In the genomic region with DNA sequence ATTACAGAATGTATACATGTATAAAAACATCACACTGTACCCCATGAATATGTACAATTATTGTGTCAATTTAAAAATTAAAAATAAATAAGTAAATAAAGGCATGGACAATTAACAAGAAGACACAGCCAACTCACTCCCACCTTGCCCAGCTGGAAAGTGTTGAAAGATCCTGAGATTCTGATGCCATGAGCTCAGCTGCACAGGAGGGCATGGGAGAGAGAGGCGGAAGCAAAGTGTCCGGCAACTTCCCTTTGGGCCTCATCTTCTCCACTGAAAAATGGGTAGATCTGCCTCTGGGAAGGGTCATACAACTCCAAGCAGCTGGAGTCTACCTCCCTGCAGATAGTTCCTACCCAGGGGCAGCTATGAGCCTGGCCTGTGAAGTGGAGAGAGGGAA, we compare ENCODE assay signal across 16 cellular contexts.
A peak's percentile ranks its signal among the peaks of the same experiment; 100 is the strongest.
DNase-seq lines count a peak whose midpoint lies in the region; ATAC-seq and TF ChIP-seq lines count a peak whose summit lies in the region.
"Had no signal": no experiment of that assay in that cellular context is flagged by ENCODE, and none has a peak within 500 bp of the region (broad histone marks: within the 10 kb centered on the region; RNA-seq: fewer than 3 reads in every experiment).

No MANE protein-coding gene starts in this region.

- H3K9ac ChIP-seq in BLaER1 treated with 17β-estradiol and CSF1 and Interleukin-3, amounts not matched to agents 10 nM and 100 nM, result peak overlapping the region in 6 of 11 experiments; percentile 10 to 75 (median 63); a peak in 12 of 22 replicates
- H3K9ac ChIP-seq in mesenchymal stem cell (ENCODE audit: low read length), result peak overlapping the region; percentile 35
- H3K9ac ChIP-seq: SK-N-SH had no signal

- no peaks in the 10 kb centered on the region for H3K9me3 Mint-ChIP-seq in activated T-helper 17 cell treated with anti-CD3 and anti-CD28 coated beads, Interleukin-2, amount 50 U/mL, for 72 hours
- H3K9me3 Mint-ChIP-seq: GM23338 had no signal

- H3K18ac ChIP-seq in mesenchymal stem cell (ENCODE audit: low read depth in 1 of 2, low read length in 2 of 2), result no peak overlapping the region

- peaks cover 22% of the 10 kb centered on the region for H3K4me1 Mint-ChIP-seq in activated T-helper 17 cell treated with anti-CD3 and anti-CD28 coated beads, Interleukin-2, amount 50 U/mL, for 72 hours
- H3K4me1 Mint-ChIP-seq: GM23338 had no signal

- H3K9me3 ChIP-seq in BLaER1 treated with 17β-estradiol and CSF1 and Interleukin-3, amounts not matched to agents 10 nM and 100 nM (replicated peaks in 1 of 11), result no peaks in the 10 kb centered on the region
- no peaks in the 10 kb centered on the region for H3K9me3 ChIP-seq in mesenchymal stem cell (ENCODE audit: control insufficient read depth, low read length)
- H3K9me3 ChIP-seq: ascending aorta, mucosa of descending colon, SK-N-SH had no signal

- no peak overlapping the region for H2BK120ac ChIP-seq in mesenchymal stem cell (ENCODE audit: low read depth, low read length)

- peak overlapping the region in 10 of 11 experiments; percentile 37 to 91 (median 74); a peak in 20 of 22 replicates for H3K27ac ChIP-seq in BLaER1 treated with 17β-estradiol and CSF1 and Interleukin-3, amounts not matched to agents 10 nM and 100 nM
- H3K27ac ChIP-seq in HL-60 (replicated peaks) (peak overlapping the region; percentile 80), mesenchymal stem cell (ENCODE audit: low read length, poor library complexity, severe bottlenecking) (no peak overlapping the region)
- H3K27ac ChIP-seq: ascending aorta had no signal

- no peak for ATAC-seq in activated T-helper 17 cell treated with anti-CD3 and anti-CD28 coated beads, Interleukin-2, amount 50 U/mL, for 72 hours (replicated peaks)
- ATAC-seq: GM23338 had no signal

- no peak overlapping the region for H4K8ac ChIP-seq in mesenchymal stem cell (ENCODE audit: low read length)

- H3K36me3 ChIP-seq in BLaER1 treated with 17β-estradiol and CSF1 and Interleukin-3, amounts not matched to agents 10 nM and 100 nM, result no peaks in the 10 kb centered on the region
- no peaks in the 10 kb centered on the region for H3K36me3 ChIP-seq in mesenchymal stem cell (ENCODE audit: control insufficient read depth in 1 of 2, insufficient read depth in 2 of 2, low read depth in 1 of 2, low read length in 2 of 2)
- H3K36me3 ChIP-seq: ascending aorta had no signal

- H3K4me2 ChIP-seq in BLaER1 treated with 17β-estradiol and CSF1 and Interleukin-3, amounts not matched to agents 10 nM and 100 nM, result peak overlapping the region; percentile 54 to 95 (median 79)
- H3K4me2 ChIP-seq in mesenchymal stem cell (ENCODE audit: low read length, poor library complexity, severe bottlenecking), result no peak overlapping the region
- H3K4me2 ChIP-seq: GM23338, SK-N-SH had no signal

- no peak overlapping the region for H2BK12ac ChIP-seq in mesenchymal stem cell (ENCODE audit: low read length in 2 of 2)

- peak overlapping the region; percentile 29 for H3K4me3 Mint-ChIP-seq in activated T-helper 17 cell treated with anti-CD3 and anti-CD28 coated beads, Interleukin-2, amount 50 U/mL, for 72 hours
- H3K4me3 Mint-ChIP-seq: GM23338 had no signal

- peaks cover 6% of the 10 kb centered on the region for H3K36me3 Mint-ChIP-seq in activated T-helper 17 cell treated with anti-CD3 and anti-CD28 coated beads, Interleukin-2, amount 50 U/mL, for 72 hours (ENCODE audit: low read depth)

- H2BK5ac ChIP-seq in mesenchymal stem cell (ENCODE audit: low read depth, low read length, poor library complexity, severe bottlenecking), result no peak overlapping the region

- no peak overlapping the region for H3K4ac ChIP-seq in mesenchymal stem cell (ENCODE audit: low read depth in 1 of 2, low read length in 2 of 2)

- no peak for TF ChIP-seq CTCF in HL-60 (IDR thresholded peaks at IDR 0.05; ENCODE audit: insufficient read depth, low read length)

- H4K20me1 ChIP-seq in BLaER1 treated with 17β-estradiol and CSF1 and Interleukin-3, amounts not matched to agents 10 nM and 100 nM, result peaks cover 0 to 44% (median 10%) of the 10 kb centered on the region in 11 experiments; a peak in 12 of 22 replicates

- peaks cover 56 to 89% (median 84%) of the 10 kb centered on the region in 11 experiments for H3K27me3 ChIP-seq in BLaER1 treated with 17β-estradiol and CSF1 and Interleukin-3, amounts not matched to agents 10 nM and 100 nM
- H3K27me3 ChIP-seq in HL-60 (ENCODE audit: insufficient read depth, poor library complexity, severe bottlenecking), result no peaks in the 10 kb centered on the region
- H3K27me3 ChIP-seq in mesenchymal stem cell (ENCODE audit: control insufficient read depth in 1 of 2, insufficient read depth in 1 of 2, low read length in 2 of 2), result peaks cover 11 to 44% of the 10 kb centered on the region in 2 experiments
- H3K27me3 ChIP-seq: ascending aorta had no signal

- no peak overlapping the region for H4K91ac ChIP-seq in mesenchymal stem cell (ENCODE audit: low read length)

- peak overlapping the region in 1 of 10 experiments; percentile 52; a peak in 3 of 20 replicates for H3K4me3 ChIP-seq in BLaER1 treated with 17β-estradiol and CSF1 and Interleukin-3, amounts not matched to agents 10 nM and 100 nM
- H3K4me3 ChIP-seq in HL-60 (replicated peaks; ENCODE audit: insufficient read depth, low read length) (no peak overlapping the region), mesenchymal stem cell (ENCODE audit: insufficient read depth in 1 of 2, low read depth in 1 of 2, low read length in 2 of 2) (peak overlapping the region in 1 of 2 experiments; percentile 3)
- H3K4me3 ChIP-seq: ascending aorta, GM23338, mucosa of descending colon had no signal

- peaks cover 33% of the 10 kb centered on the region for H3K27me3 Mint-ChIP-seq in activated T-helper 17 cell treated with anti-CD3 and anti-CD28 coated beads, Interleukin-2, amount 50 U/mL, for 72 hours

- H3K79me1 ChIP-seq in mesenchymal stem cell (replicated peaks; ENCODE audit: low read length, poor library complexity, severe bottlenecking), result no peaks in the 10 kb centered on the region

- H2BK15ac ChIP-seq in mesenchymal stem cell (ENCODE audit: low read depth, poor library complexity, severe bottlenecking), result no peak overlapping the region

- H3K23ac ChIP-seq in mesenchymal stem cell (ENCODE audit: low read length in 2 of 2), result no peak overlapping the region

- H3K14ac ChIP-seq in mesenchymal stem cell (ENCODE audit: low read length in 2 of 2), result no peak overlapping the region

- peak in 1 of 2 experiments; percentile 57 for DNase-seq in HL-60 (ENCODE audit: low read depth in 1 of 2, low spot score in 1 of 2)
- no peak for DNase-seq in mesenchymal stem cell
- no peak for DNase-seq in activated naive CD4-positive, alpha-beta T cell treated with Interleukin-2 at 50 U/mL for 16 hours
- no peak for DNase-seq in iPS-NIHi7 (ENCODE audit: extremely low spot score)
- no peak for DNase-seq in SW480 (ENCODE audit: low spot score)
- DNase-seq in germinal center (ENCODE audit: low spot score), result no peak
- DNase-seq: foreskin melanocyte, left cardiac atrium, NCI-H1092 treated with DMSO at 0.1 percent for 48 hours, NCI-H526 treated with DMSO at 0.1 percent for 48 hours, SK-N-SH had no signal

- WGBS in mesenchymal stem cell, result 94% methylated on average over 2 of the region's 2 CpGs

- peaks cover 29 to 93% (median 59%) of the 10 kb centered on the region in 10 experiments for H3K4me1 ChIP-seq in BLaER1 treated with 17β-estradiol and CSF1 and Interleukin-3, amounts not matched to agents 10 nM and 100 nM
- H3K4me1 ChIP-seq in mesenchymal stem cell (ENCODE audit: control insufficient read depth, insufficient read depth, low read depth, low read length), result peaks cover 12% of the 10 kb centered on the region
- H3K4me1 ChIP-seq: ascending aorta had no signal

- peak overlapping the region; percentile 73 for H3K27ac Mint-ChIP-seq in activated T-helper 17 cell treated with anti-CD3 and anti-CD28 coated beads, Interleukin-2, amount 50 U/mL, for 72 hours
- H3K27ac Mint-ChIP-seq: GM23338 had no signal

- H2AFZ ChIP-seq in mesenchymal stem cell (ENCODE audit: low read depth, low read length), result no peak overlapping the region
- H2AFZ ChIP-seq: GM23338 had no signal

- no peak overlapping the region for H2AK5ac ChIP-seq in mesenchymal stem cell (ENCODE audit: low read length, severe bottlenecking)
